8 cellular contexts compared by ENCODE assay signal in the genomic region with DNA sequence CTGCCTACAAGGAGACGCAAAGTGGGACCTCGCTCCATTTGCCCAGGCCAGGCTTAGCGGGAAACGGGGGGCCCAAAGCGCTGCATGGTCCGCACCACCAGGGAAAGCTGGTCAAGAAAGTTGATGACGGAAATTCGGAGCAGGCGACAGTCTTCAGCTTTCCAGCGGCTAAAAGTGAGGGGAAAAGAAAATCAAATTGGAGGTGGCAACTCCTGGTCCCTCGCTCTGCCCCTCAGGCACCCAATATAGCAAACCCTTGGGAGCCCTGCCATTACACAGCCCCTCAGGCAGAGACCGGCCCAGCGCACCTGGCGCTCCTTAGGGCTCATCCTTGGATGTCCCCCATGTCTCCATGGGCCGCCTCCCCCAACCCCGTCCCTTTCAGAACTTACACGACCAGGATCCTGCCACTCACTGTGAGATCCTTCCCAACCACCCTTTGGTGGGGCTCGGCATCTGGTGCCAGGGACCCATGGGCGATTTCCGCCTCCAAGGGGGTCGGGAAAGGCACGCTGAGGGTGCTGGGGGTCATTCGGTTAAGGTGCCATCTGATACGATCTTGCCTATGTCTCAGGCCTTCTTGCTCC. TPM values are rescaled to one million over a fixed set of nuclear protein-coding genes. Genes with fewer than 3 reads are reported as not detected.
DNase-seq lines count a peak whose midpoint lies in the region.

No MANE protein-coding gene starts in this region.

- no peaks in the 10 kb centered on the region for H3K9me3 ChIP-seq in thymus (ENCODE audit: control insufficient read depth)

- 70% methylated on average over 24 of the region's 24 CpGs for WGBS in thymus

- intact Hi-C loops in activated CD4-positive, alpha-beta T cell treated with anti-CD3 and anti-CD28 coated beads, Interleukin-2, amount 10 ng/mL, durations not matched to agents 24 days and 14 days (cut with micrococcal nuclease): loop anchor here (1.0 to 5.0 kb wide), 5 partner anchors 36 to 101 kb away; a partner anchor contains a TSS

- no peaks in the 10 kb centered on the region for H3K36me3 ChIP-seq in thymus (ENCODE audit: control insufficient read depth, insufficient read depth)

- H3K4me1 ChIP-seq in thymus (ENCODE audit: control insufficient read depth, insufficient read depth, low read length): peaks cover 2% of the 10 kb centered on the region

- no peak for DNase-seq in activated CD4-positive, alpha-beta T cell treated with anti-CD3 and anti-CD28 coated beads, Interleukin-2, amount 10 ng/mL, durations not matched to agents 24 days and 14 days
- DNase-seq in activated CD4-positive, alpha-beta T cell treated with anti-CD3 and anti-CD28 coated beads, Interleukin-2, amount 50 U/mL, for 1 hour: no peak
- no peak for DNase-seq in activated naive CD8-positive, alpha-beta T cell treated with anti-CD3 and anti-CD28 coated beads for 36 hours
- no peak for DNase-seq in AML-193 (lab: John Stamatoyannopoulos, UW)
- DNase-seq in OCI-M2 (lab: John Stamatoyannopoulos, UW; ENCODE audit: unreplicated experiment): no peak
- DNase-seq in NOMO-1 treated with dmso at 0.1 percent for 144 hours (lab: John Stamatoyannopoulos, UW; ENCODE audit: unreplicated experiment): no peak

- no peaks in the 10 kb centered on the region for H3K27me3 Mint-ChIP-seq in activated CD4-positive, alpha-beta T cell treated with anti-CD3 and anti-CD28 coated beads, Interleukin-2, amount 10 ng/mL, durations not matched to agents 24 days and 14 days
- no peaks in the 10 kb centered on the region for H3K27me3 Mint-ChIP-seq in activated naive CD8-positive, alpha-beta T cell treated with anti-CD3 and anti-CD28 coated beads for 36 hours

- H3K9me3 Mint-ChIP-seq in activated CD4-positive, alpha-beta T cell treated with anti-CD3 and anti-CD28 coated beads, Interleukin-2, amount 10 ng/mL, durations not matched to agents 24 days and 14 days: no peaks in the 10 kb centered on the region
- H3K9me3 Mint-ChIP-seq in activated naive CD8-positive, alpha-beta T cell treated with anti-CD3 and anti-CD28 coated beads for 36 hours: no peaks in the 10 kb centered on the region

- peaks cover 7% of the 10 kb centered on the region for H3K36me3 Mint-ChIP-seq in activated CD4-positive, alpha-beta T cell treated with anti-CD3 and anti-CD28 coated beads, Interleukin-2, amount 10 ng/mL, durations not matched to agents 24 days and 14 days (ENCODE audit: low read depth)
- peaks cover 6% of the 10 kb centered on the region for H3K36me3 Mint-ChIP-seq in activated naive CD8-positive, alpha-beta T cell treated with anti-CD3 and anti-CD28 coated beads for 36 hours

- H3K27me3 ChIP-seq in layer of hippocampus (ENCODE audit: control insufficient read depth, insufficient read depth, low read length) (no peaks in the 10 kb centered on the region), thymus (ENCODE audit: control insufficient read depth, insufficient read depth) (no peaks in the 10 kb centered on the region)

- H3K4me1 Mint-ChIP-seq in activated CD4-positive, alpha-beta T cell treated with anti-CD3 and anti-CD28 coated beads, Interleukin-2, amount 10 ng/mL, durations not matched to agents 24 days and 14 days: peaks cover 16% of the 10 kb centered on the region
- peaks cover 13% of the 10 kb centered on the region for H3K4me1 Mint-ChIP-seq in activated naive CD8-positive, alpha-beta T cell treated with anti-CD3 and anti-CD28 coated beads for 36 hours

- peak overlapping the region; percentile 96 for H3K4me3 Mint-ChIP-seq in activated CD4-positive, alpha-beta T cell treated with anti-CD3 and anti-CD28 coated beads, Interleukin-2, amount 10 ng/mL, durations not matched to agents 24 days and 14 days
- peak overlapping the region; percentile 89 for H3K4me3 Mint-ChIP-seq in activated naive CD8-positive, alpha-beta T cell treated with anti-CD3 and anti-CD28 coated beads for 36 hours

- H3K27ac ChIP-seq in layer of hippocampus (ENCODE audit: low read depth, low read length): peak overlapping the region; percentile 90
- no peak overlapping the region for H3K27ac ChIP-seq in thymus (ENCODE audit: low read depth)

- peak overlapping the region; percentile 59 for H3K4me3 ChIP-seq in thymus (ENCODE audit: low read length)

- H3K27ac Mint-ChIP-seq in activated CD4-positive, alpha-beta T cell treated with anti-CD3 and anti-CD28 coated beads, Interleukin-2, amount 10 ng/mL, durations not matched to agents 24 days and 14 days: peak overlapping the region; percentile 93
- H3K27ac Mint-ChIP-seq in activated naive CD8-positive, alpha-beta T cell treated with anti-CD3 and anti-CD28 coated beads for 36 hours: peak overlapping the region; percentile 74

RNA-seq across cellular contexts. Expression of a gene that starts 1.1 kb away (rescaled TPM):
- total RNA-seq in activated CD4-positive, alpha-beta T cell treated with anti-CD3 and anti-CD28 coated beads, Interleukin-2, amount 10 ng/mL, durations not matched to agents 24 days and 14 days: 53.0 and 53.1 TPM in 2 replicates
- total RNA-seq in activated naive CD8-positive, alpha-beta T cell treated with anti-CD3 and anti-CD28 coated beads for 36 hours: 10 to 100 TPM; 65.1 to 72.4 TPM
- 17.3 TPM for polyA plus RNA-seq in thymus

RNA-seq across cellular contexts. Expression of a gene that starts 8.4 kb away (rescaled TPM):
- total RNA-seq in activated CD4-positive, alpha-beta T cell treated with anti-CD3 and anti-CD28 coated beads, Interleukin-2, amount 10 ng/mL, durations not matched to agents 24 days and 14 days: 54.8 and 57.3 TPM in 2 replicates
- 10 to 100 TPM; 53.2 to 54.7 TPM for total RNA-seq in activated naive CD8-positive, alpha-beta T cell treated with anti-CD3 and anti-CD28 coated beads for 36 hours
- 20.7 TPM for polyA plus RNA-seq in thymus

RNA-seq across cellular contexts. Expression of a gene that starts 12.4 kb away (rescaled TPM):
- 18.2 and 20.8 TPM in 2 replicates for total RNA-seq in activated CD4-positive, alpha-beta T cell treated with anti-CD3 and anti-CD28 coated beads, Interleukin-2, amount 10 ng/mL, durations not matched to agents 24 days and 14 days
- total RNA-seq in activated naive CD8-positive, alpha-beta T cell treated with anti-CD3 and anti-CD28 coated beads for 36 hours: 10 to 100 TPM; 18.0 to 19.0 TPM
- 21.6 TPM for polyA plus RNA-seq in thymus

RNA-seq across cellular contexts. Expression of a gene that starts 19.9 kb away (rescaled TPM):
- total RNA-seq in activated CD4-positive, alpha-beta T cell treated with anti-CD3 and anti-CD28 coated beads, Interleukin-2, amount 10 ng/mL, durations not matched to agents 24 days and 14 days: 48.3 and 55.9 TPM in 2 replicates
- 10 to 100 TPM; 22.3 to 23.1 TPM for total RNA-seq in activated naive CD8-positive, alpha-beta T cell treated with anti-CD3 and anti-CD28 coated beads for 36 hours
- 14.3 TPM for polyA plus RNA-seq in thymus

RNA-seq across cellular contexts. Expression of a gene that starts 34.0 kb away (rescaled TPM):
- 85.4 and 85.9 TPM in 2 replicates for total RNA-seq in activated CD4-positive, alpha-beta T cell treated with anti-CD3 and anti-CD28 coated beads, Interleukin-2, amount 10 ng/mL, durations not matched to agents 24 days and 14 days
- total RNA-seq in activated naive CD8-positive, alpha-beta T cell treated with anti-CD3 and anti-CD28 coated beads for 36 hours: 10 to 100 TPM; 45.3 to 46.4 TPM
- 112 TPM for polyA plus RNA-seq in thymus
